8 cellular contexts compared by ENCODE assay signal in genomic region chr4:67545199-67545995, GRCh38.
DNase-seq lines count a peak whose midpoint lies in the region; ATAC-seq lines count a peak whose summit lies in the region.

Gene CENPC (minus strand): TSS chr4:67545503. CDS start chr4:67545355, 148 bp downstream.

- DNase-seq in AG08396 (ENCODE audit: low spot score) (peak; percentile 93), NCI-H345 treated with DMSO at 0.1 percent for 48 hours (lab: John Stamatoyannopoulos, UW; ENCODE audit: unreplicated experiment) (peak; percentile 73), iris pigment epithelial cell (ENCODE audit: low read depth) (peak; percentile 99)
- DNase-seq in activated CD4-positive, CD25-positive, alpha-beta regulatory T cell (lab: John Stamatoyannopoulos, UW) = peak; percentile 75 to 81 (median 78)
- DNase-seq in central memory CD4-positive, alpha-beta T cell = peak; percentile 88
- DNase-seq in stimulated activated CD4-positive, alpha-beta T cell treated with anti-CD3 and anti-CD28 coated beads, Interleukin-12 subunit alpha, Interleukin-12 subunit beta, amount 100 ng/mL, for 4 hours = peak; percentile 88

- ATAC-seq in GM19023 (IDR thresholded peaks at IDR 0.05; ENCODE audit: unreplicated experiment) (peak; percentile 97), HG03280 (IDR thresholded peaks at IDR 0.05; ENCODE audit: unreplicated experiment) (peak; percentile 93)

Comparison
In these comparisons a context has a peak if more than half of its experiments do, and no peak if none do; other contexts are left out.
1. Peak in every context shown above with its lines: DNase-seq and ATAC-seq.